ENCODE assay signal across 8 cellular contexts in the genomic region with DNA sequence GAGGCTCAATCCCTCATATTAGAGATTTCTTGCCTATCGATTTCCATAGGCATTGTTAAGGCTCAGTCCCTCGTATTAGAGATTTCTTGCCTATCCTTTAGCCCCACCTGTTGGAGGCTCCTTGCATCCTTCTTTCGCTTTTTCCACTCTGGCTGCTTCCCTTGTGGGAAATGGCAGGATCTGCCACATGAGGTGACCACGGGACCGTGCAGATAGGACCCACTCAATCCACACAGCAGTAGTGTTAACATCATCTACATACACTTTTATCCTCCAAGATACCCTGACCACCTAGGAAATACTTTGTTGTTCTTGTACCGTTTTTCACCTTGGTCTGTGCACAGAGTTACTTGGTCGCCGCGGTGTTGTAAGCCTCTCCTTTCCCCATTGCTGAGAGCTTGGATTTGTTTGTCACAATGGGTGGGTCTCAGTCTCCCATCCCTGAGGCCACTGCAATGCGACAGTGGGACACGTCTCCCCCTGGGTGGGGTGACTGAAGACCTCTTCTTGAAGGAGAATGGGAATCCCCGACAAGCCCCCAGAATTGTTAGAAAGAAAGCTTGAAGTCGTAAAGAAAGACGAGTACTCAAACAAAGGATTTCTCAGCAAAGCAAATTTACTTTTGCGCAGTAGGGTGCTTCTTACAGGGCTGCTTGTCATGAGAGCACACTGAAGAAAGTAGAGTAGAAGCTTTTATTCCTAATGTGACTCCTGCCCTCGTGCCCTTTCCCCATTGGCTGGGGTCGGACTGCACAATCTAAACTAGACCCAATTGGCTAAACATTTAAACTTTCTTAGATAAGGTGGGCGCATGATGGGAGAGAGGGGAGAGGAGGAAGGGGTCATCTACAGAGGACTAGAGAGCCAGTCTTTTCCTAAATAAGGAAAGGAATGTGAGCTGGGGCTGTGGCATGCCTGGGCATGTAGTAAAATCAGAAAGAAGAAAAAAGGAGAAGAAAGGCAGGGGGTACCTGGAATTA. TPM values are rescaled to one million over a fixed set of nuclear protein-coding genes. Genes with fewer than 3 reads are reported as not detected.
DNase-seq lines count a peak whose midpoint lies in the region; ATAC-seq and TF ChIP-seq lines count a peak whose summit lies in the region.

No MANE protein-coding gene starts in this region.

- no peak overlapping the region for H3K4me3 Mint-ChIP-seq in stimulated activated effector memory CD8-positive, alpha-beta T cell treated with anti-CD3 and anti-CD28 coated beads, Interleukin-12 subunit alpha, Interleukin-12 subunit beta, amount 100 ng/mL, for 72 hours
- no peak overlapping the region for H3K4me3 Mint-ChIP-seq in effector memory CD8-positive, alpha-beta T cell

- DNase-seq in EH (ENCODE audit: low read depth) = peak; percentile 61
- DNase-seq in LNCaP clone FGC (ENCODE audit: low read depth) = no peak
- DNase-seq in cardiac fibroblast (ENCODE audit: low read depth in 2 of 2) = peak; percentile 57 to 72
- no peak for DNase-seq in activated gamma-delta T cell treated with Interleukin-2 at 50 U/mL for 16 hours
- DNase-seq in stimulated activated CD4-positive, alpha-beta T cell treated with anti-CD3 and anti-CD28 coated beads, Interleukin-2, amount 100 ng/mL, for 48 hours = no peak
- no peak for DNase-seq in stimulated activated effector memory CD8-positive, alpha-beta T cell treated with anti-CD3 and anti-CD28 coated beads, Interleukin-12 subunit alpha, Interleukin-12 subunit beta, amount 100 ng/mL, for 72 hours (ENCODE audit: low spot score in 2 of 2)
- DNase-seq in effector memory CD8-positive, alpha-beta T cell = no peak

- no peak overlapping the region for H3K27ac ChIP-seq in liver (ENCODE audit: low read depth in 1 of 2, low read length in 2 of 2)

- H3K27ac Mint-ChIP-seq in stimulated activated effector memory CD8-positive, alpha-beta T cell treated with anti-CD3 and anti-CD28 coated beads, Interleukin-12 subunit alpha, Interleukin-12 subunit beta, amount 100 ng/mL, for 72 hours = no peak overlapping the region
- H3K27ac Mint-ChIP-seq in effector memory CD8-positive, alpha-beta T cell = peak overlapping the region in 1 of 2 donors; percentile 4

- H3K4me1 Mint-ChIP-seq in stimulated activated effector memory CD8-positive, alpha-beta T cell treated with anti-CD3 and anti-CD28 coated beads, Interleukin-12 subunit alpha, Interleukin-12 subunit beta, amount 100 ng/mL, for 72 hours = no peaks in the 10 kb centered on the region
- H3K4me1 Mint-ChIP-seq in effector memory CD8-positive, alpha-beta T cell (ENCODE audit: low read depth in 2 of 2) = no peaks in the 10 kb centered on the region

- peak; percentile 81 to 86 for TF ChIP-seq RAD21 in liver (IDR thresholded peaks at IDR 0.05)

- H3K36me3 ChIP-seq in liver (ENCODE audit: control insufficient read depth in 4 of 4, insufficient read depth in 3 of 4, low read depth in 1 of 4, low read length in 3 of 4) = peaks cover 0 to 5% (median 3%) of the 10 kb centered on the region in 4 donors

- WGBS in liver = 88% methylated on average over 18 of the region's 18 CpGs

- H3K36me3 Mint-ChIP-seq in stimulated activated effector memory CD8-positive, alpha-beta T cell treated with anti-CD3 and anti-CD28 coated beads, Interleukin-12 subunit alpha, Interleukin-12 subunit beta, amount 100 ng/mL, for 72 hours = no peaks in the 10 kb centered on the region
- no peaks in the 10 kb centered on the region for H3K36me3 Mint-ChIP-seq in effector memory CD8-positive, alpha-beta T cell (ENCODE audit: insufficient read depth)

- peak; percentile 41 for TF ChIP-seq CTCF in LNCaP clone FGC (IDR thresholded peaks at IDR 0.05; ENCODE audit: control insufficient read depth, extremely low read depth, insufficient read depth)
- TF ChIP-seq CTCF in cardiac fibroblast (IDR thresholded peaks at IDR 0.05; ENCODE audit: low read depth, low read length) = peak; percentile 68
- peak; percentile 58 for TF ChIP-seq CTCF in liver (IDR thresholded peaks at IDR 0.05; ENCODE audit: low read depth, low read length, missing input control)

- H3K9me3 ChIP-seq in liver (ENCODE audit: control insufficient read depth in 4 of 4, low read length in 3 of 4) = no peaks in the 10 kb centered on the region

- ATAC-seq in stimulated activated effector memory CD8-positive, alpha-beta T cell treated with anti-CD3 and anti-CD28 coated beads, Interleukin-12 subunit alpha, Interleukin-12 subunit beta, amount 100 ng/mL, for 72 hours = no peak
- no peak for ATAC-seq in effector memory CD8-positive, alpha-beta T cell (replicated peaks)

- H3K27me3 ChIP-seq in liver (ENCODE audit: control insufficient read depth in 4 of 4, insufficient read depth in 4 of 4, low read length in 3 of 4) = no peaks in the 10 kb centered on the region

- no peak overlapping the region for H3K9ac ChIP-seq in liver (ENCODE audit: low read depth in 1 of 2, low read length in 2 of 2)

- no peaks in the 10 kb centered on the region for H3K4me1 ChIP-seq in liver (ENCODE audit: control insufficient read depth in 4 of 4, insufficient read depth in 4 of 4, low read length in 3 of 4)

- no peaks in the 10 kb centered on the region for H3K9me3 Mint-ChIP-seq in stimulated activated effector memory CD8-positive, alpha-beta T cell treated with anti-CD3 and anti-CD28 coated beads, Interleukin-12 subunit alpha, Interleukin-12 subunit beta, amount 100 ng/mL, for 72 hours
- no peaks in the 10 kb centered on the region for H3K9me3 Mint-ChIP-seq in effector memory CD8-positive, alpha-beta T cell

- no peak overlapping the region for H3K4me3 ChIP-seq in LNCaP clone FGC (ENCODE audit: low read depth, low read length)
- no peak overlapping the region for H3K4me3 ChIP-seq in cardiac fibroblast (replicated peaks in 1 of 2; ENCODE audit: low read depth in 2 of 2, low read length in 2 of 2)
- H3K4me3 ChIP-seq in liver (ENCODE audit: low read depth in 1 of 3, low read length in 3 of 3) = no peak overlapping the region

- H3K27me3 Mint-ChIP-seq in effector memory CD8-positive, alpha-beta T cell = no peaks in the 10 kb centered on the region

TF ChIP-seq in liver, 16 proteins besides CTCF, POLR2A, EP300 and RAD21:
- TF ChIP-seq, protein P1, sequence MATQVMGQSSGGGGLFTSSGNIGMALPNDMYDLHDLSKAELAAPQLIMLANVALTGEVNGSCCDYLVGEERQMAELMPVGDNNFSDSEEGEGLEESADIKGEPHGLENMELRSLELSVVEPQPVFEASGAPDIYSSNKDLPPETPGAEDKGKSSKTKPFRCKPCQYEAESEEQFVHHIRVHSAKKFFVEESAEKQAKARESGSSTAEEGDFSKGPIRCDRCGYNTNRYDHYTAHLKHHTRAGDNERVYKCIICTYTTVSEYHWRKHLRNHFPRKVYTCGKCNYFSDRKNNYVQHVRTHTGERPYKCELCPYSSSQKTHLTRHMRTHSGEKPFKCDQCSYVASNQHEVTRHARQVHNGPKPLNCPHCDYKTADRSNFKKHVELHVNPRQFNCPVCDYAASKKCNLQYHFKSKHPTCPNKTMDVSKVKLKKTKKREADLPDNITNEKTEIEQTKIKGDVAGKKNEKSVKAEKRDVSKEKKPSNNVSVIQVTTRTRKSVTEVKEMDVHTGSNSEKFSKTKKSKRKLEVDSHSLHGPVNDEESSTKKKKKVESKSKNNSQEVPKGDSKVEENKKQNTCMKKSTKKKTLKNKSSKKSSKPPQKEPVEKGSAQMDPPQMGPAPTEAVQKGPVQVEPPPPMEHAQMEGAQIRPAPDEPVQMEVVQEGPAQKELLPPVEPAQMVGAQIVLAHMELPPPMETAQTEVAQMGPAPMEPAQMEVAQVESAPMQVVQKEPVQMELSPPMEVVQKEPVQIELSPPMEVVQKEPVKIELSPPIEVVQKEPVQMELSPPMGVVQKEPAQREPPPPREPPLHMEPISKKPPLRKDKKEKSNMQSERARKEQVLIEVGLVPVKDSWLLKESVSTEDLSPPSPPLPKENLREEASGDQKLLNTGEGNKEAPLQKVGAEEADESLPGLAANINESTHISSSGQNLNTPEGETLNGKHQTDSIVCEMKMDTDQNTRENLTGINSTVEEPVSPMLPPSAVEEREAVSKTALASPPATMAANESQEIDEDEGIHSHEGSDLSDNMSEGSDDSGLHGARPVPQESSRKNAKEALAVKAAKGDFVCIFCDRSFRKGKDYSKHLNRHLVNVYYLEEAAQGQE (IDR thresholded peaks at IDR 0.05) = no peak
- TF ChIP-seq, protein P2, sequence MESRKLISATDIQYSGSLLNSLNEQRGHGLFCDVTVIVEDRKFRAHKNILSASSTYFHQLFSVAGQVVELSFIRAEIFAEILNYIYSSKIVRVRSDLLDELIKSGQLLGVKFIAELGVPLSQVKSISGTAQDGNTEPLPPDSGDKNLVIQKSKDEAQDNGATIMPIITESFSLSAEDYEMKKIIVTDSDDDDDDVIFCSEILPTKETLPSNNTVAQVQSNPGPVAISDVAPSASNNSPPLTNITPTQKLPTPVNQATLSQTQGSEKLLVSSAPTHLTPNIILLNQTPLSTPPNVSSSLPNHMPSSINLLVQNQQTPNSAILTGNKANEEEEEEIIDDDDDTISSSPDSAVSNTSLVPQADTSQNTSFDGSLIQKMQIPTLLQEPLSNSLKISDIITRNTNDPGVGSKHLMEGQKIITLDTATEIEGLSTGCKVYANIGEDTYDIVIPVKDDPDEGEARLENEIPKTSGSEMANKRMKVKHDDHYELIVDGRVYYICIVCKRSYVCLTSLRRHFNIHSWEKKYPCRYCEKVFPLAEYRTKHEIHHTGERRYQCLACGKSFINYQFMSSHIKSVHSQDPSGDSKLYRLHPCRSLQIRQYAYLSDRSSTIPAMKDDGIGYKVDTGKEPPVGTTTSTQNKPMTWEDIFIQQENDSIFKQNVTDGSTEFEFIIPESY (IDR thresholded peaks at IDR 0.05) = no peak
- no peak for TF ChIP-seq FOXA1 (IDR thresholded peaks at IDR 0.05)
- no peak for TF ChIP-seq GABPA (IDR thresholded peaks at IDR 0.05 in 1 of 2, conservative IDR thresholded peaks at IDR 0.05 in 1 of 2)
- TF ChIP-seq, protein P3, sequence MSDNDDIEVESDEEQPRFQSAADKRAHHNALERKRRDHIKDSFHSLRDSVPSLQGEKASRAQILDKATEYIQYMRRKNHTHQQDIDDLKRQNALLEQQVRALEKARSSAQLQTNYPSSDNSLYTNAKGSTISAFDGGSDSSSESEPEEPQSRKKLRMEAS (IDR thresholded peaks at IDR 0.05) = no peak

RNA-seq across cellular contexts. Expression of gene IFT74, which starts 19.8 kb away (rescaled TPM):
- 10 to 100 TPM in 1 of 2 donors, 1 to 10 TPM in 1; 7.0 to 10.5 TPM for total RNA-seq in liver
- polyA plus RNA-seq in liver = 1 to 10 TPM; 4.9 to 7.9 TPM

RNA-seq across cellular contexts. Expression of gene PLAA, which starts 29.0 kb away (rescaled TPM):
- 10 to 100 TPM; 23.9 to 29.5 TPM for total RNA-seq in liver
- polyA plus RNA-seq in liver = 10 to 100 TPM in 1 of 2 donors, 1 to 10 TPM in 1; 7.5 to 14.4 TPM

RNA-seq across cellular contexts. Expression of gene LRRC19, which starts 29.5 kb away (rescaled TPM):
- total RNA-seq in liver = 1 to 10 TPM; 1.8 to 2.0 TPM
- polyA plus RNA-seq in liver = 1 to 10 TPM in 1 of 2 donors, under 1 TPM in 1; 0.27 to 2.1 TPM

Comparison
In these comparisons a context has a peak if more than half of its experiments do, and no peak if none do; other contexts are left out.
1. DNase-seq: peak in EH (single experiment) and cardiac fibroblast (2 of 2); none in LNCaP clone FGC (single experiment), activated gamma-delta T cell treated with Interleukin-2 at 50 U/mL for 16 hours (single experiment), stimulated activated CD4-positive, alpha-beta T cell treated with anti-CD3 and anti-CD28 coated beads, Interleukin-2, amount 100 ng/mL, for 48 hours (0 of 2), stimulated activated effector memory CD8-positive, alpha-beta T cell treated with anti-CD3 and anti-CD28 coated beads, Interleukin-12 subunit alpha, Interleukin-12 subunit beta, amount 100 ng/mL, for 72 hours (0 of 2) and effector memory CD8-positive, alpha-beta T cell (0 of 3).
2. Peak in every context shown above with its lines, with median percentiles within 50 percentile points of each other: CTCF ChIP-seq.